19 cellular contexts compared by ENCODE assay signal in genomic region chr11:4090258-4090657, GRCh38. TPM values are rescaled to one million over a fixed set of nuclear protein-coding genes. Genes with fewer than 3 reads are reported as not detected.
DNase-seq lines count a peak whose midpoint lies in the region; ATAC-seq, FAIRE-seq and TF ChIP-seq lines count a peak whose summit lies in the region.
"Had no signal": no experiment of that assay in that cellular context is flagged by ENCODE, and none has a peak within 500 bp of the region (broad histone marks: within the 10 kb centered on the region; RNA-seq: fewer than 3 reads in every experiment).

No MANE protein-coding gene starts in this region.

- DNase-seq in CD8-positive, alpha-beta T cell: peak in 6 of 7 experiments; percentile 30 to 78 (median 51)
- DNase-seq in endothelial cell (ENCODE audit: low spot score): no peak
- DNase-seq in NCI-H2081 treated with DMSO at 0.1 percent for 48 hours (lab: John Stamatoyannopoulos, UW): no peak
- DNase-seq in HTR-8/SVneo (ENCODE audit: insufficient read length, low spot score): no peak
- no peak for DNase-seq in stimulated activated CD4-positive, alpha-beta T cell treated with anti-CD3 and anti-CD28 coated beads, Interleukin-4, amount 100 ng/mL, for 24 hours
- DNase-seq: caudate nucleus; DMS153; endodermal cell; GM23248; hypothalamus; NCI-H774; stimulated activated CD4-positive, alpha-beta T cell treated with anti-CD3 and anti-CD28 coated beads, Interleukin-1b, Interleukin-23, amount 100 ng/mL, for 48 hours; thyroid gland had no signal

- POLR2A ChIA-PET in CD8-positive, alpha-beta T cell (lab: Charles Lee): no interaction called here

- no peaks in the 10 kb centered on the region for H3K9me3 ChIP-seq in CD8-positive, alpha-beta T cell (ENCODE audit: low read length)
- H3K9me3 ChIP-seq: thyroid gland had no signal

- peaks cover 44% of the 10 kb centered on the region for H3K4me1 ChIP-seq in CD8-positive, alpha-beta T cell (ENCODE audit: insufficient read depth, low read length)

- H3K36me3 Mint-ChIP-seq in CD8-positive, alpha-beta T cell: peaks cover 65% of the 10 kb centered on the region
- peaks cover 49% of the 10 kb centered on the region for H3K36me3 Mint-ChIP-seq in T-helper 1 cell treated with Interleukin-12 subunit alpha and Interleukin-12 subunit beta and Interleukin-4 antibody, amounts not matched to agents 30 μg/mL and 1 μg/mL, for 36 hours (ENCODE audit: low read depth)
- H3K36me3 Mint-ChIP-seq in activated T-helper 17 cell treated with anti-CD3 and anti-CD28 coated beads, Interleukin-2, amount 50 U/mL, for 72 hours (ENCODE audit: low read depth): peaks cover 48% of the 10 kb centered on the region
- peaks cover 32% of the 10 kb centered on the region for H3K36me3 Mint-ChIP-seq in endothelial cell (ENCODE audit: low read depth, unreplicated experiment)

- FAIRE-seq in HTR-8/SVneo (lab: Jason Lieb, UNC): no peak
- FAIRE-seq: K562 had no signal

- H3K27ac ChIP-seq in CD8-positive, alpha-beta T cell (ENCODE audit: low read depth, low read length): peak overlapping the region; percentile 66
- H3K27ac ChIP-seq: GM23248, SK-N-MC, thyroid gland had no signal

- peak overlapping the region; percentile 7 for H3K4me3 ChIP-seq in CD8-positive, alpha-beta T cell (ENCODE audit: low read depth, low read length)
- H3K4me3 ChIP-seq: GM23248, K562, SK-N-MC, thyroid gland had no signal

- no peaks in the 10 kb centered on the region for H3K27me3 Mint-ChIP-seq in CD8-positive, alpha-beta T cell (ENCODE audit: low read depth)
- H3K27me3 Mint-ChIP-seq in T-helper 1 cell treated with Interleukin-12 subunit alpha and Interleukin-12 subunit beta and Interleukin-4 antibody, amounts not matched to agents 30 μg/mL and 1 μg/mL, for 36 hours (ENCODE audit: low read depth): no peaks in the 10 kb centered on the region
- H3K27me3 Mint-ChIP-seq in activated T-helper 17 cell treated with anti-CD3 and anti-CD28 coated beads, Interleukin-2, amount 50 U/mL, for 72 hours: no peaks in the 10 kb centered on the region
- peaks cover 5% of the 10 kb centered on the region for H3K27me3 Mint-ChIP-seq in endothelial cell (ENCODE audit: unreplicated experiment)

- H3K4me3 Mint-ChIP-seq in CD8-positive, alpha-beta T cell: peak overlapping the region; percentile 76
- H3K4me3 Mint-ChIP-seq in T-helper 1 cell treated with Interleukin-12 subunit alpha and Interleukin-12 subunit beta and Interleukin-4 antibody, amounts not matched to agents 30 μg/mL and 1 μg/mL, for 36 hours: peak overlapping the region; percentile 91
- H3K4me3 Mint-ChIP-seq in activated T-helper 17 cell treated with anti-CD3 and anti-CD28 coated beads, Interleukin-2, amount 50 U/mL, for 72 hours: peak overlapping the region; percentile 25
- H3K4me3 Mint-ChIP-seq in endothelial cell (ENCODE audit: unreplicated experiment): peak overlapping the region; percentile 40
- H3K4me3 Mint-ChIP-seq: endodermal cell had no signal

- no peak for TF ChIP-seq CTCF in CD8-positive, alpha-beta T cell (IDR thresholded peaks at IDR 0.05)
- TF ChIP-seq CTCF in endothelial cell (IDR thresholded peaks at IDR 0.05; ENCODE audit: unreplicated experiment): no peak

- H3K9me3 Mint-ChIP-seq in CD8-positive, alpha-beta T cell: no peaks in the 10 kb centered on the region
- no peaks in the 10 kb centered on the region for H3K9me3 Mint-ChIP-seq in T-helper 1 cell treated with Interleukin-12 subunit alpha and Interleukin-12 subunit beta and Interleukin-4 antibody, amounts not matched to agents 30 μg/mL and 1 μg/mL, for 36 hours
- peaks cover 7% of the 10 kb centered on the region for H3K9me3 Mint-ChIP-seq in activated T-helper 17 cell treated with anti-CD3 and anti-CD28 coated beads, Interleukin-2, amount 50 U/mL, for 72 hours
- H3K9me3 Mint-ChIP-seq in endothelial cell (ENCODE audit: unreplicated experiment): no peaks in the 10 kb centered on the region
- H3K9me3 Mint-ChIP-seq: endodermal cell had no signal

- intact Hi-C loops in CD8-positive, alpha-beta T cell (cut with DNase I, micrococcal nuclease): no loop called here

- ATAC-seq in CD8-positive, alpha-beta T cell: peak; percentile 55
- ATAC-seq in activated T-helper 17 cell treated with anti-CD3 and anti-CD28 coated beads, Interleukin-2, amount 50 U/mL, for 72 hours (replicated peaks): no peak
- ATAC-seq: K562, Panc1, sciatic nerve had no signal

- H3K4me1 Mint-ChIP-seq in CD8-positive, alpha-beta T cell (ENCODE audit: low read depth): peaks cover 55% of the 10 kb centered on the region
- peaks cover 72% of the 10 kb centered on the region for H3K4me1 Mint-ChIP-seq in T-helper 1 cell treated with Interleukin-12 subunit alpha and Interleukin-12 subunit beta and Interleukin-4 antibody, amounts not matched to agents 30 μg/mL and 1 μg/mL, for 36 hours (ENCODE audit: low read depth)
- H3K4me1 Mint-ChIP-seq in activated T-helper 17 cell treated with anti-CD3 and anti-CD28 coated beads, Interleukin-2, amount 50 U/mL, for 72 hours: peaks cover 59% of the 10 kb centered on the region
- H3K4me1 Mint-ChIP-seq in endothelial cell (ENCODE audit: unreplicated experiment): peaks cover 27% of the 10 kb centered on the region

- CTCF ChIA-PET in CD8-positive, alpha-beta T cell (lab: Charles Lee): interaction anchor here (0.7 to 3.0 kb wide), 3 partner anchors 18 to 236 kb away, joined by 3 to 16 read pairs (median 6); partner anchors contain the start of gene STIM1

- H3K27me3 ChIP-seq in CD8-positive, alpha-beta T cell (ENCODE audit: insufficient read depth, low read length): no peaks in the 10 kb centered on the region
- H3K27me3 ChIP-seq: thyroid gland had no signal

- peak overlapping the region; percentile 98 for H3K27ac Mint-ChIP-seq in CD8-positive, alpha-beta T cell
- H3K27ac Mint-ChIP-seq in T-helper 1 cell treated with Interleukin-12 subunit alpha and Interleukin-12 subunit beta and Interleukin-4 antibody, amounts not matched to agents 30 μg/mL and 1 μg/mL, for 36 hours: peak overlapping the region; percentile 98
- H3K27ac Mint-ChIP-seq in activated T-helper 17 cell treated with anti-CD3 and anti-CD28 coated beads, Interleukin-2, amount 50 U/mL, for 72 hours: peak overlapping the region; percentile 71
- no peak overlapping the region for H3K27ac Mint-ChIP-seq in endothelial cell (ENCODE audit: unreplicated experiment)
- H3K27ac Mint-ChIP-seq: endodermal cell had no signal

- peaks cover 4% of the 10 kb centered on the region for H3K36me3 ChIP-seq in CD8-positive, alpha-beta T cell (ENCODE audit: insufficient read depth, low read length)

RNA-seq across cellular contexts. Expression of gene RRM1, which starts 4.3 kb away (rescaled TPM):
- total RNA-seq in CD8-positive, alpha-beta T cell: 10 to 100 TPM; 53.1 to 57.3 TPM
- 100 to 1,000 TPM; 193 to 204 TPM for total RNA-seq in activated T-helper 17 cell treated with anti-CD3 and anti-CD28 coated beads, Interleukin-2, amount 50 U/mL, for 72 hours
- 48.0 TPM for total RNA-seq in endothelial cell (ENCODE audit: unreplicated experiment)

Comparison
In these comparisons a context has a peak if more than half of its experiments do, and no peak if none do; other contexts are left out.
1. DNase-seq: peak in CD8-positive, alpha-beta T cell (6 of 7); none in endothelial cell (single experiment), NCI-H2081 treated with DMSO at 0.1 percent for 48 hours (single experiment), HTR-8/SVneo (single experiment) and stimulated activated CD4-positive, alpha-beta T cell treated with anti-CD3 and anti-CD28 coated beads, Interleukin-4, amount 100 ng/mL, for 24 hours (single experiment).
2. H3K4me3 Mint-ChIP-seq: peak in every context shown above with its lines; median percentile 91 in T-helper 1 cell treated with Interleukin-12 subunit alpha and Interleukin-12 subunit beta and Interleukin-4 antibody, amounts not matched to agents 30 μg/mL and 1 μg/mL, for 36 hours; 76 in CD8-positive, alpha-beta T cell; 40 in endothelial cell; 25 in activated T-helper 17 cell treated with anti-CD3 and anti-CD28 coated beads, Interleukin-2, amount 50 U/mL, for 72 hours.